ENCODE assay signal across 2 cellular contexts in genomic region chr3:108565506-108565905, GRCh38.
TF ChIP-seq lines count a peak whose summit lies in the region.

No MANE protein-coding gene starts in this region.

TF ChIP-seq in SK-N-SH, 30 proteins besides CTCF, POLR2A, EP300 and RAD21 (continued from another document):
- no peak for TF ChIP-seq REST (IDR thresholded peaks at IDR 0.05; ENCODE audit: low read depth, low read length)

TF ChIP-seq in SK-N-SH treated with all-trans-retinoic acid at 6 μM for 48 hours, 23 proteins besides CTCF, POLR2A, EP300 and RAD21 (continued from another document):
- no peak for TF ChIP-seq CSRNP3 (CRISPR knock-in tag; IDR thresholded peaks at IDR 0.05)
- no peak for TF ChIP-seq GLIS3 (CRISPR knock-in tag; IDR thresholded peaks at IDR 0.05)
- no peak for TF ChIP-seq ZC3H10 (CRISPR knock-in tag; IDR thresholded peaks at IDR 0.05)
- TF ChIP-seq ZNF8 (CRISPR knock-in tag; IDR thresholded peaks at IDR 0.05) = no peak
- no peak for TF ChIP-seq TOX (CRISPR knock-in tag; IDR thresholded peaks at IDR 0.05; ENCODE audit: borderline replicate concordance)
- no peak for TF ChIP-seq CSDC2 (CRISPR knock-in tag; IDR thresholded peaks at IDR 0.05)
- TF ChIP-seq ARNTL (CRISPR knock-in tag; IDR thresholded peaks at IDR 0.05; ENCODE audit: borderline replicate concordance, low read depth) = no peak
- no peak for TF ChIP-seq POU6F1 (CRISPR knock-in tag; IDR thresholded peaks at IDR 0.05; ENCODE audit: borderline replicate concordance, low read depth)
- TF ChIP-seq BACH2 (CRISPR knock-in tag; IDR thresholded peaks at IDR 0.05; ENCODE audit: borderline replicate concordance) = no peak
